ENCODE assay signal across 8 cellular contexts in genomic region chr1:111204211-111204883, GRCh38. TPM values are rescaled to one million over a fixed set of nuclear protein-coding genes. Genes with fewer than 3 reads are reported as not detected.
DNase-seq lines count a peak whose midpoint lies in the region; ATAC-seq and TF ChIP-seq lines count a peak whose summit lies in the region.

No MANE protein-coding gene starts in this region.

- no peaks in the 10 kb centered on the region for H3K27me3 ChIP-seq in vagina

- H3K9me3 ChIP-seq in vagina, result no peaks in the 10 kb centered on the region

- peak; percentile 70 for ATAC-seq in GM21528 (IDR thresholded peaks at IDR 0.05; ENCODE audit: low FRiP score, unreplicated experiment)
- peak; percentile 85 for ATAC-seq in omental fat pad (ENCODE audit: low FRiP score)

- peak in 1 of 2 donors; percentile 43 for TF ChIP-seq POLR2A in vagina (IDR thresholded peaks at IDR 0.05)

- peaks cover 38% of the 10 kb centered on the region for H3K4me1 Mint-ChIP-seq in activated CD4-positive, alpha-beta memory T cell treated with anti-CD3 and anti-CD28 coated beads for 36 hours (ENCODE audit: low read depth)

- H3K9me3 Mint-ChIP-seq in activated CD4-positive, alpha-beta memory T cell treated with anti-CD3 and anti-CD28 coated beads for 36 hours, result no peaks in the 10 kb centered on the region

- DNase-seq in GM03348 (ENCODE audit: low spot score), result peak; percentile 63
- DNase-seq in LoVo (ENCODE audit: low spot score), result peak; percentile 71
- DNase-seq in activated CD4-positive, alpha-beta memory T cell treated with anti-CD3 and anti-CD28 coated beads for 36 hours, result peak; percentile 79
- peak; percentile 25 for DNase-seq in epithelial cell of esophagus (ENCODE audit: low read depth)
- DNase-seq in omental fat pad (ENCODE audit: low spot score), result no peak
- no peak for DNase-seq in vagina (ENCODE audit: extremely low spot score in 2 of 2)
- no peak for DNase-seq in SK-N-DZ (ENCODE audit: low spot score)

- peak overlapping the region; percentile 78 for H3K27ac ChIP-seq in vagina

- peaks cover 12% of the 10 kb centered on the region for H3K36me3 Mint-ChIP-seq in activated CD4-positive, alpha-beta memory T cell treated with anti-CD3 and anti-CD28 coated beads for 36 hours

- peaks cover 37% of the 10 kb centered on the region for H3K4me1 ChIP-seq in vagina

- H3K36me3 ChIP-seq in vagina, result no peaks in the 10 kb centered on the region

- H3K27ac Mint-ChIP-seq in activated CD4-positive, alpha-beta memory T cell treated with anti-CD3 and anti-CD28 coated beads for 36 hours, result peak overlapping the region; percentile 97

- intact Hi-C loops in activated CD4-positive, alpha-beta memory T cell treated with anti-CD3 and anti-CD28 coated beads for 36 hours (cut with micrococcal nuclease), result loop anchor here (1.0 to 10.0 kb wide), 6 partner anchors 11 to 553 kb away; partner anchors contain the start of genes ATP5PB, DDX20, LRIF1 and WDR77
- intact Hi-C loops in vagina (cut with DNase I), result no loop called here

- POLR2A ChIA-PET in activated CD4-positive, alpha-beta memory T cell treated with anti-CD3 and anti-CD28 coated beads for 36 hours (lab: Charles Lee), result interaction anchor here (1.0 to 13.7 kb wide), 3 partner anchors 9 to 14 kb away, joined by 4 to 256 read pairs (median 12); no protein-coding TSS in a partner anchor

- TF ChIP-seq CTCF in epithelial cell of esophagus (IDR thresholded peaks at IDR 0.05; ENCODE audit: insufficient read depth, low read depth, low read length, missing control alignments) (no peak), omental fat pad (IDR thresholded peaks at IDR 0.05) (no peak), vagina (IDR thresholded peaks at IDR 0.05) (no peak)

- CTCF ChIA-PET in activated CD4-positive, alpha-beta memory T cell treated with anti-CD3 and anti-CD28 coated beads for 36 hours (lab: Charles Lee), result interaction anchor here (1.5 to 7.8 kb wide), 2 partner anchors 13 to 19 kb away, joined by 6 to 143 read pairs; no protein-coding TSS in a partner anchor

- H3K27me3 Mint-ChIP-seq in activated CD4-positive, alpha-beta memory T cell treated with anti-CD3 and anti-CD28 coated beads for 36 hours, result no peaks in the 10 kb centered on the region

- H3K4me3 ChIP-seq in epithelial cell of esophagus (ENCODE audit: low read length) (peak overlapping the region; percentile 51), vagina (peak overlapping the region; percentile 70 to 77)

- H3K4me3 Mint-ChIP-seq in activated CD4-positive, alpha-beta memory T cell treated with anti-CD3 and anti-CD28 coated beads for 36 hours, result peak overlapping the region; percentile 92

RNA-seq across cellular contexts. Expression of gene DENND2D, which starts 3.9 kb away (rescaled TPM):
- 100 to 1,000 TPM; 156 to 157 TPM for total RNA-seq in activated CD4-positive, alpha-beta memory T cell treated with anti-CD3 and anti-CD28 coated beads for 36 hours
- 10 to 100 TPM; 19.5 to 41.7 (median 27.8) TPM for total RNA-seq in omental fat pad
- total RNA-seq in vagina, result 25.5 TPM
- polyA plus RNA-seq in SK-N-DZ (2014; cell fraction: cytosol; rRNA removed), result not detected in 2 replicates
- 0.11 TPM in 1 of 2 replicates, not detected in the other for polyA plus RNA-seq in SK-N-DZ (2014; cell fraction: nucleus; rRNA removed)

RNA-seq across cellular contexts. Expression of gene CHI3L2, which starts 23.2 kb away (rescaled TPM):
- 1 to 10 TPM; 2.2 to 2.8 TPM for total RNA-seq in activated CD4-positive, alpha-beta memory T cell treated with anti-CD3 and anti-CD28 coated beads for 36 hours
- total RNA-seq in omental fat pad (10 to 100 TPM in 1 of 4 donors, 1 to 10 TPM in 3; 1.2 to 28.5 (median 6.1) TPM), vagina (5.6 TPM)
- polyA plus RNA-seq in SK-N-DZ (2014; cell fraction: cytosol; rRNA removed), result not detected in 2 replicates
- not detected in 2 replicates for polyA plus RNA-seq in SK-N-DZ (2014; cell fraction: nucleus; rRNA removed)

Comparison
In these comparisons a context has a peak if more than half of its experiments do, and no peak if none do; other contexts are left out.
1. DNase-seq: peak in GM03348 (single experiment), LoVo (single experiment), activated CD4-positive, alpha-beta memory T cell treated with anti-CD3 and anti-CD28 coated beads for 36 hours (single experiment) and epithelial cell of esophagus (single experiment); none in omental fat pad (single experiment), vagina (0 of 2) and SK-N-DZ (single experiment).